Comparison of ENCODE assay signal across 27 cellular contexts in genomic region chr18:27728659-27729058, GRCh38.
"Had no signal": no experiment of that assay in that cellular context is flagged by ENCODE, and none has a peak within 500 bp of the region (broad histone marks: within the 10 kb centered on the region; RNA-seq: fewer than 3 reads in every experiment).

No MANE protein-coding gene starts in this region.

- ATAC-seq: activated CD8-positive, alpha-beta memory T cell treated with anti-CD3 and anti-CD28 coated beads, Interleukin-2, amount 10 ng/mL, durations not matched to agents 7 days and 5 days; activated CD8-positive, alpha-beta T cell treated with anti-CD3 and anti-CD28 coated beads, Interleukin-2, amount 10 ng/mL, durations not matched to agents 7 days and 5 days; activated naive CD8-positive, alpha-beta T cell treated with anti-CD3 and anti-CD28 coated beads, Interleukin-2, amount 50 U/mL, for 24 hours; gastrocnemius medialis; left cardiac atrium; left ventricle myocardium superior; naive thymus-derived CD4-positive, alpha-beta T cell; pancreas; stimulated activated naive B cell treated with anti-CD40 and anti-IgM and Interleukin-4, amounts not matched to agents 10 μg/mL and 1 μg/mL and 100 μg/mL, for 72 hours; T-helper 17 cell; WTC11 had no signal

- H3K36me3 ChIP-seq: breast epithelium, esophagus squamous epithelium, gastrocnemius medialis, pancreas, prostate gland, stomach, thyroid gland, upper lobe of left lung had no signal

- DNase-seq: activated CD4-positive, alpha-beta T cell treated with anti-CD3 and anti-CD28 coated beads for 1 hour; activated CD4-positive, alpha-beta T cell treated with anti-CD3 and anti-CD28 coated beads, Interleukin-2, amount 10 ng/mL, durations not matched to agents 7 days and 5 days; activated CD8-positive, alpha-beta memory T cell treated with anti-CD3 and anti-CD28 coated beads, Interleukin-2, amount 10 ng/mL, durations not matched to agents 7 days and 5 days; activated CD8-positive, alpha-beta T cell treated with anti-CD3 and anti-CD28 coated beads, Interleukin-2, amount 10 ng/mL, durations not matched to agents 7 days and 5 days; activated naive CD8-positive, alpha-beta T cell treated with anti-CD3 and anti-CD28 coated beads, Interleukin-2, amount 50 U/mL, for 24 hours; activated T-cell treated with anti-CD3 and anti-CD28 coated beads, Interleukin-2, amount 50 U/mL, for 48 hours; endodermal cell; esophagus squamous epithelium; gastrocnemius medialis; glutamatergic neuron; islet precursor cell; left cardiac atrium; left ventricle myocardium superior; naive thymus-derived CD4-positive, alpha-beta T cell; pancreas; stimulated activated CD4-positive, alpha-beta T cell treated with anti-CD3 and anti-CD28 coated beads, Interleukin-15, amount 100 ng/mL, for 24 hours; stimulated activated CD4-positive, alpha-beta T cell treated with anti-CD3 and anti-CD28 coated beads, Interleukin-2, amount 100 ng/mL, for 24 hours; stimulated activated naive B cell treated with anti-CD40 and anti-IgM and Interleukin-4, amounts not matched to agents 10 μg/mL and 1 μg/mL and 100 μg/mL, for 72 hours; stomach; T-helper 17 cell; T1000; thyroid gland; upper lobe of left lung had no signal

- FAIRE-seq: pancreas had no signal

- H3K4me3 ChIP-seq: breast epithelium, esophagus squamous epithelium, gastrocnemius medialis, pancreas, prostate gland, stomach, thyroid gland, upper lobe of left lung had no signal

- H3K27ac ChIP-seq: breast epithelium, epithelial cell of prostate, esophagus squamous epithelium, gastrocnemius medialis, pancreas, prostate gland, stomach, thyroid gland, upper lobe of left lung had no signal

- H3K27me3 ChIP-seq: breast epithelium, esophagus squamous epithelium, gastrocnemius medialis, pancreas, stomach, thyroid gland, upper lobe of left lung had no signal

- H3K4me1 ChIP-seq: breast epithelium, esophagus squamous epithelium, gastrocnemius medialis, pancreas, prostate gland, stomach, thyroid gland, upper lobe of left lung had no signal

- H3K9me3 ChIP-seq: gastrocnemius medialis, pancreas, prostate gland, thyroid gland had no signal
